ENCODE assay signal across 8 cellular contexts in the genomic region with DNA sequence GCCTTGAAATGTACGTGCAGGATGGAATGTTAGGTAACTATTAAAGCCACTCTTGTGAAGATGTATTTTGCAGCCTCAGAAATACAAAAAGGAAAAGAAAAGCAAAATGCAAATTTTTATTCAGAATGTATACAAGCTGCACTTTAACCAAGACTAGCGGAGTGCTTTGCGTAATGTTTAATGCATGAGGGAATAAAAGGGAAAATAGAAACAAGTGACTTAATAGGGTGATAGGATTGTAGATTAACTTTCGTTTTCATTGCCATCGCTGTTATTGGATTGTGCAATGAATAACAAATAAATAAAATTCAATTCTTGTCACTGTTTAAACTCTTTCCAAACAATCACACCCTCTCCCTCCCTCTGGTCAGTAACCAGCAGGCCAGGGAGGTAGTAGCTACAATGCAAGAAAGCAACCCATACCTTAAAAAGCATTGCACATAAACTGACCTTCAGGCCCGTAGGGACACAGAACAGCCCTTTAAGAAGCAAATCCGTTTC.
A peak's percentile ranks its signal among the peaks of the same experiment; 100 is the strongest.
DNase-seq lines count a peak whose midpoint lies in the region; TF ChIP-seq lines count a peak whose summit lies in the region.

No MANE protein-coding gene starts in this region.

- POLR2A ChIA-PET in RWPE1 (lab: Yijun Ruan, JAX; ENCODE audit: low non-redundant PET), result no interaction called here

- H3K9ac ChIP-seq in rectal smooth muscle tissue (ENCODE audit: low read length), result peak overlapping the region; percentile 81

- H3K4me3 ChIP-seq in fibroblast of mammary gland (ENCODE audit: control insufficient read depth, low read depth, low read length) (peak overlapping the region; percentile 88), rectal smooth muscle tissue (ENCODE audit: low read length) (peak overlapping the region; percentile 79)

- TF ChIP-seq CTCF in RWPE1 (conservative IDR thresholded peaks at IDR 0.05; ENCODE audit: low read depth), result no peak
- no peak for TF ChIP-seq CTCF in fibroblast of mammary gland (conservative IDR thresholded peaks at IDR 0.05; ENCODE audit: control insufficient read depth, insufficient read depth, low read depth, low read length)

- DNase-seq in NOMO-1 (lab: John Stamatoyannopoulos, UW; ENCODE audit: unreplicated experiment in 2 of 2), result peak; percentile 35 to 81
- DNase-seq in NOMO-1 treated with dmso at 0.1 percent for 144 hours (lab: John Stamatoyannopoulos, UW; ENCODE audit: unreplicated experiment), result no peak
- no peak for DNase-seq in RWPE1 (ENCODE audit: low spot score)
- peak; percentile 14 for DNase-seq in fibroblast of mammary gland (ENCODE audit: low read depth)
- no peak for DNase-seq in DMS153 (lab: John Stamatoyannopoulos, UW)
- DNase-seq in SIG-M5 (lab: John Stamatoyannopoulos, UW), result no peak
- no peak for DNase-seq in LoVo (ENCODE audit: low spot score)

- H3K27ac ChIP-seq in RWPE1, result peak overlapping the region; percentile 88
- H3K27ac ChIP-seq in rectal smooth muscle tissue (ENCODE audit: low read depth, low read length), result peak overlapping the region; percentile 93

- H3K4me1 ChIP-seq in rectal smooth muscle tissue (ENCODE audit: control insufficient read depth, insufficient read depth, low read length), result peaks cover 9% of the 10 kb centered on the region

- CTCF ChIA-PET in RWPE1 (lab: Yijun Ruan, JAX), result no interaction called here

- no peaks in the 10 kb centered on the region for H3K36me3 ChIP-seq in rectal smooth muscle tissue (ENCODE audit: control insufficient read depth, insufficient read depth, low read length)

- H3K27me3 ChIP-seq in rectal smooth muscle tissue (ENCODE audit: control insufficient read depth, insufficient read depth, low read length), result no peaks in the 10 kb centered on the region

Comparison
In these comparisons a context has a peak if more than half of its experiments do, and no peak if none do; other contexts are left out.
1. DNase-seq: peak in NOMO-1 (2 of 2) and fibroblast of mammary gland (single experiment); none in NOMO-1 treated with dmso at 0.1 percent for 144 hours (single experiment), RWPE1 (single experiment), DMS153 (single experiment), SIG-M5 (single experiment) and LoVo (single experiment).